Comparison of ENCODE assay signal across 1 cellular context in the genomic region with DNA sequence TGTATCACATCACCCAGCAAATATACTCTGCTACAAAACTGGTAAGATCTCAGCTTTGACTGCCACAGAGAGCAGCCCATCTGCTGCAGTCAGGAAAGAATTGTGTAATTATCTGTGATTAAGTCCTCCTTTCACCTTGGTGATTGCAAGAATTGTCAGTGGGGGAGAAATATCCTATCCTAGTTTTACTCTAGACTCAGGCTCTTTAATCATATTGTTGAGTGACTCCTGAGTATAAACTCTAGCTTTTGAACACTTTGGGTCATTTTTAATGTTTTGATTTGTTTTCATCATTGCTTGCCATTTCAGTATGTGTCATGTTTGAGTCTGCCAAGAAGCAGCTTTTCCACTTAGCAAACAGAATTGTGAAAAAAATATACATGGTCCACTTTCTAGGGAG.
TF ChIP-seq lines count a peak whose summit lies in the region.

No MANE protein-coding gene starts in this region.

TF ChIP-seq in IMR-90, 13 proteins besides CTCF, POLR2A, EP300 and RAD21:
- TF ChIP-seq CEBPB (IDR thresholded peaks at IDR 0.05; ENCODE audit: low read depth, low read length), result peak; percentile 33; the same call in 1 of the 2 replicates
- no peak for TF ChIP-seq BHLHE40 (IDR thresholded peaks at IDR 0.05; ENCODE audit: low read depth, low read length)
- TF ChIP-seq MAFK (IDR thresholded peaks at IDR 0.05; ENCODE audit: low read depth, low read length), result no peak
